ENCODE assay signal across 8 cellular contexts in genomic region chr6:4018194-4019111, GRCh38.
DNase-seq lines count a peak whose midpoint lies in the region; ATAC-seq and TF ChIP-seq lines count a peak whose summit lies in the region.

No MANE protein-coding gene starts in this region.

- H3K4me3 ChIP-seq in MG63, result peak overlapping the region; percentile 73
- peak overlapping the region; percentile 78 for H3K4me3 ChIP-seq in fibroblast of villous mesenchyme (ENCODE audit: low read depth, low read length)
- H3K4me3 ChIP-seq in neural cell (ENCODE audit: low read length), result peak overlapping the region; percentile 90

- peaks cover 14% of the 10 kb centered on the region for H3F3A ChIP-seq in neural cell (ENCODE audit: insufficient read depth, low read length, poor library complexity, severe bottlenecking)

- peak; percentile 86 for ATAC-seq in stimulated activated naive CD8-positive, alpha-beta T cell treated with anti-CD3 and anti-CD28 coated beads, Interleukin-15, amount 100 ng/mL, for 72 hours

- H3K9me3 Mint-ChIP-seq in stimulated activated naive CD8-positive, alpha-beta T cell treated with anti-CD3 and anti-CD28 coated beads, Interleukin-15, amount 100 ng/mL, for 72 hours, result no peaks in the 10 kb centered on the region

- no peaks in the 10 kb centered on the region; the same call in 1 of the 2 replicates for H3K36me3 ChIP-seq in MG63
- H3K36me3 ChIP-seq in neural cell (ENCODE audit: insufficient read depth, low read length), result no peaks in the 10 kb centered on the region

- peaks cover 68% of the 10 kb centered on the region for H3K4me1 Mint-ChIP-seq in stimulated activated naive CD8-positive, alpha-beta T cell treated with anti-CD3 and anti-CD28 coated beads, Interleukin-15, amount 100 ng/mL, for 72 hours

- H3K79me2 ChIP-seq in neural cell (replicated peaks; ENCODE audit: insufficient read depth, low read length), result peaks cover 58% of the 10 kb centered on the region

- TF ChIP-seq RAD21 in neural cell (conservative IDR thresholded peaks at IDR 0.05), result no peak

- H3K4me2 ChIP-seq in neural cell (ENCODE audit: low read length), result peak overlapping the region; percentile 99

- peak overlapping the region; percentile 97 for H3K27ac ChIP-seq in neural cell (ENCODE audit: low read length)

- TF ChIP-seq EP300 in neural cell (conservative IDR thresholded peaks at IDR 0.05; ENCODE audit: poor library complexity, severe bottlenecking), result peak; percentile 54

- DNase-seq in GF-D8 (lab: John Stamatoyannopoulos, UW) (peak; percentile 94), HCEC 1CT (peak; percentile 95), MG63 (peak; percentile 91), SHP77 (lab: John Stamatoyannopoulos, UW) (peak; percentile 94 to 95), activated gamma-delta T cell (lab: John Stamatoyannopoulos, UW) (peak; percentile 80), fibroblast of villous mesenchyme (ENCODE audit: low read depth) (peak; percentile 96)
- DNase-seq in stimulated activated naive CD8-positive, alpha-beta T cell treated with anti-CD3 and anti-CD28 coated beads, Interleukin-15, amount 100 ng/mL, for 72 hours, result peak; percentile 98

- H3K27ac Mint-ChIP-seq in stimulated activated naive CD8-positive, alpha-beta T cell treated with anti-CD3 and anti-CD28 coated beads, Interleukin-15, amount 100 ng/mL, for 72 hours, result peak overlapping the region; percentile 98 to 99

- peak overlapping the region; percentile 93 to 99 for H3K4me3 Mint-ChIP-seq in stimulated activated naive CD8-positive, alpha-beta T cell treated with anti-CD3 and anti-CD28 coated beads, Interleukin-15, amount 100 ng/mL, for 72 hours

- no peaks in the 10 kb centered on the region for H3K9me3 ChIP-seq in MG63
- no peaks in the 10 kb centered on the region for H3K9me3 ChIP-seq in neural cell (ENCODE audit: low read length)

- H3K9me2 ChIP-seq in neural cell (ENCODE audit: insufficient read depth, low read length), result no peaks in the 10 kb centered on the region

- H3K9ac ChIP-seq in neural cell (ENCODE audit: low read length), result peak overlapping the region; percentile 96

- H2AFZ ChIP-seq in neural cell (ENCODE audit: low read depth, low read length), result peak overlapping the region; percentile 85

- H4K20me1 ChIP-seq in neural cell (ENCODE audit: insufficient read depth), result no peaks in the 10 kb centered on the region

- H3K27me3 Mint-ChIP-seq in stimulated activated naive CD8-positive, alpha-beta T cell treated with anti-CD3 and anti-CD28 coated beads, Interleukin-15, amount 100 ng/mL, for 72 hours, result no peaks in the 10 kb centered on the region

- TF ChIP-seq CTCF in fibroblast of villous mesenchyme (IDR thresholded peaks at IDR 0.05; ENCODE audit: insufficient read depth, low read depth, low read length), result peak; percentile 45
- peak; percentile 74 for TF ChIP-seq CTCF in neural cell (IDR thresholded peaks at IDR 0.05; ENCODE audit: poor library complexity, severe bottlenecking)

- H3K27me3 ChIP-seq in MG63 (no peaks in the 10 kb centered on the region), neural cell (ENCODE audit: insufficient read depth, low read depth, low read length) (no peaks in the 10 kb centered on the region)

TF ChIP-seq in neural cell, 6 proteins besides CTCF, POLR2A, EP300 and RAD21:
- TF ChIP-seq REST (IDR thresholded peaks at IDR 0.05; ENCODE audit: borderline replicate concordance) (peak; percentile 84), EZH2 (IDR thresholded peaks at IDR 0.05; ENCODE audit: borderline replicate concordance, insufficient read depth, low read length, poor library complexity, severe bottlenecking) (no peak), POLR2AphosphoS5 (IDR thresholded peaks at IDR 0.05) (peak; percentile 98), MXI1 (conservative IDR thresholded peaks at IDR 0.05; ENCODE audit: poor library complexity, severe bottlenecking) (peak; percentile 77), TAF1 (IDR thresholded peaks at IDR 0.05; ENCODE audit: low read depth) (peak; percentile 84), SMC3 (conservative IDR thresholded peaks at IDR 0.05; ENCODE audit: poor library complexity) (peak; percentile 26)

Comparison
In these comparisons a context has a peak if more than half of its experiments do, and no peak if none do; other contexts are left out.
1. Peak in every context shown above with its lines: DNase-seq, ATAC-seq, H3K4me3 ChIP-seq and H3K27ac ChIP-seq.